ENCODE assay signal across 8 cellular contexts in genomic region chr4:38154681-38155588, GRCh38.
DNase-seq lines count a peak whose midpoint lies in the region; ATAC-seq and TF ChIP-seq lines count a peak whose summit lies in the region.

No MANE protein-coding gene starts in this region.

- no peak overlapping the region for H3K9ac ChIP-seq in neural progenitor cell

- no peaks in the 10 kb centered on the region for H3K36me3 ChIP-seq in CD8-positive, alpha-beta memory T cell (ENCODE audit: insufficient read depth, low read length)
- no peaks in the 10 kb centered on the region for H3K36me3 ChIP-seq in neural progenitor cell

- no peaks in the 10 kb centered on the region for H3K27me3 ChIP-seq in CD8-positive, alpha-beta memory T cell (ENCODE audit: insufficient read depth, low read length, poor library complexity, severe bottlenecking)
- no peaks in the 10 kb centered on the region for H3K27me3 ChIP-seq in neural progenitor cell

- no peak overlapping the region for H3K27ac ChIP-seq in CD8-positive, alpha-beta memory T cell (ENCODE audit: low read depth, low read length)
- no peak overlapping the region for H3K27ac ChIP-seq in neural progenitor cell

- H3K36me3 Mint-ChIP-seq in CD8-positive, alpha-beta memory T cell: peaks cover 0 to 3% (median 0%) of the 10 kb centered on the region in 3 donors
- H3K36me3 Mint-ChIP-seq in effector memory CD8-positive, alpha-beta T cell (ENCODE audit: insufficient read depth): no peaks in the 10 kb centered on the region
- H3K36me3 Mint-ChIP-seq in neural progenitor cell: no peaks in the 10 kb centered on the region

- TF ChIP-seq CTCF in neural progenitor cell (IDR thresholded peaks at IDR 0.05) (no peak), GM10266 (IDR thresholded peaks at IDR 0.05; ENCODE audit: control insufficient read depth, insufficient read depth, low read depth, missing control alignments) (no peak)

- peaks cover 19 to 38% (median 23%) of the 10 kb centered on the region in 3 donors for H3K4me1 Mint-ChIP-seq in CD8-positive, alpha-beta memory T cell
- peaks cover 14 to 16% of the 10 kb centered on the region in 2 donors for H3K4me1 Mint-ChIP-seq in effector memory CD8-positive, alpha-beta T cell (ENCODE audit: low read depth in 2 of 2)
- peaks cover 59% of the 10 kb centered on the region for H3K4me1 Mint-ChIP-seq in neural progenitor cell

- peak overlapping the region in 4 of 8 donors; percentile 23 to 78 (median 38) for H3K27ac Mint-ChIP-seq in CD8-positive, alpha-beta memory T cell
- peak overlapping the region in 1 of 2 donors; percentile 14 for H3K27ac Mint-ChIP-seq in effector memory CD8-positive, alpha-beta T cell
- H3K27ac Mint-ChIP-seq in neural progenitor cell: peak overlapping the region; percentile 87

- H3K4me3 Mint-ChIP-seq in CD8-positive, alpha-beta memory T cell: peak overlapping the region in 4 of 7 donors; percentile 16 to 54 (median 36)
- H3K4me3 Mint-ChIP-seq in effector memory CD8-positive, alpha-beta T cell: peak overlapping the region; percentile 37 to 45
- H3K4me3 Mint-ChIP-seq in neural progenitor cell: no peak overlapping the region

- POLR2A ChIA-PET in CD8-positive, alpha-beta memory T cell (lab: Charles Lee): interaction anchor here (0.5 to 1.2 kb wide), 3 partner anchors 23 to 552 kb away, joined by 3 to 6 read pairs (median 4); no protein-coding TSS in a partner anchor

- no peak overlapping the region for H3K4me2 ChIP-seq in neural progenitor cell

- no peaks in the 10 kb centered on the region for H3K79me2 ChIP-seq in neural progenitor cell (ENCODE audit: low read depth)

- no peaks in the 10 kb centered on the region for H3K9me3 ChIP-seq in CD8-positive, alpha-beta memory T cell (ENCODE audit: low read length)
- H3K9me3 ChIP-seq in neural progenitor cell (ENCODE audit: low read depth): no peaks in the 10 kb centered on the region

- no peak overlapping the region for H3K4me3 ChIP-seq in CD8-positive, alpha-beta memory T cell (ENCODE audit: low read length)
- no peak overlapping the region for H3K4me3 ChIP-seq in neural progenitor cell

- H4K20me1 ChIP-seq in neural progenitor cell (ENCODE audit: low read depth): no peaks in the 10 kb centered on the region

- H2AFZ ChIP-seq in neural progenitor cell (replicated peaks): no peak overlapping the region

- CTCF ChIA-PET in CD8-positive, alpha-beta memory T cell (lab: Charles Lee): interaction anchor here (0.9 to 1.4 kb wide), 4 partner anchors 25 to 701 kb away, joined by 3 to 5 read pairs (median 4); partner anchors contain the start of gene TLR6

- no peak for DNase-seq in CD8-positive, alpha-beta memory T cell
- DNase-seq in NCI-H2171 treated with DMSO at 0.1 percent for 48 hours (lab: John Stamatoyannopoulos, UW) (peak; percentile 50), neural progenitor cell (ENCODE audit: low spot score) (no peak), mucosa of gallbladder (ENCODE audit: low spot score) (no peak), GM10266 (ENCODE audit: extremely low spot score) (no peak), HPDE6-E6E7 (ENCODE audit: extremely low spot score) (no peak), NCI-H226 (no peak)
- no peak for DNase-seq in effector memory CD8-positive, alpha-beta T cell

- peaks cover 21% of the 10 kb centered on the region for H3K4me1 ChIP-seq in CD8-positive, alpha-beta memory T cell (ENCODE audit: insufficient read depth, low read length)
- H3K4me1 ChIP-seq in neural progenitor cell: peaks cover 9% of the 10 kb centered on the region

- no peaks in the 10 kb centered on the region for H3F3A ChIP-seq in neural progenitor cell (ENCODE audit: low read depth)

- peaks cover 0 to 12% of the 10 kb centered on the region in 2 donors for H3K27me3 Mint-ChIP-seq in CD8-positive, alpha-beta memory T cell
- no peaks in the 10 kb centered on the region for H3K27me3 Mint-ChIP-seq in effector memory CD8-positive, alpha-beta T cell
- no peaks in the 10 kb centered on the region for H3K27me3 Mint-ChIP-seq in neural progenitor cell (ENCODE audit: insufficient read depth, low read depth)

- no peaks in the 10 kb centered on the region for H3K9me3 Mint-ChIP-seq in CD8-positive, alpha-beta memory T cell
- H3K9me3 Mint-ChIP-seq in effector memory CD8-positive, alpha-beta T cell: no peaks in the 10 kb centered on the region
- peaks cover 3% of the 10 kb centered on the region for H3K9me3 Mint-ChIP-seq in neural progenitor cell

- peak; percentile 22 for ATAC-seq in effector memory CD8-positive, alpha-beta T cell (replicated peaks)
